In the genomic region with DNA sequence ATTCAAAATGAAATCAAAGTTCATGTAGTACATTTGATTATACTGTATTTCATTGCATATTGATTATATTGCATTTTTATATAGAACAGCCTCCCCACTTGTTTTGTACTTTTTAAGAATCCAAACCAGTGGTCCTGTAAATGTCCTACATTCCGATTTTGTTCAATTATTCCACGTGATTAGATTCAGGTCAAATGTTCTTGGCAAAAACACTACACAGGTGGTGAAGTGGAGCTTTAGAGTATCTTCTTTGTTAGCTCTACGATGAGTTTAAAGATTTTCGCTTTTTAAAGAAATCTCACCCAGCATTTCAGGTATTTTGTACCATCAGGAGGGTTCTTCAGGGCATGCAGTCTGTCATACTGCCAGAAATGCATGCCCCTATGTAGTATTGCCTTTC, we compare ENCODE assay signal across 35 cellular contexts.
"Had no signal": no experiment of that assay in that cellular context is flagged by ENCODE, and none has a peak within 500 bp of the region (broad histone marks: within the 10 kb centered on the region; RNA-seq: fewer than 3 reads in every experiment).

No MANE protein-coding gene starts in this region.

- H3K27me3 Mint-ChIP-seq: activated naive CD4-positive, alpha-beta T cell treated with anti-CD3 and anti-CD28 coated beads, Interleukin-2, amount 10 ng/mL, durations not matched to agents 7 days and 5 days; activated naive CD8-positive, alpha-beta T cell; activated naive CD8-positive, alpha-beta T cell treated with anti-CD3 and anti-CD28 coated beads for 36 hours; activated naive CD8-positive, alpha-beta T cell treated with anti-CD3 and anti-CD28 coated beads, Interleukin-2, amount 10 ng/mL, durations not matched to agents 7 days and 5 days; activated naive CD8-positive, alpha-beta T cell treated with anti-CD3 and anti-CD28 coated beads, Interleukin-2, amount 50 U/mL, for 24 hours; activated T-helper 17 cell treated with anti-CD3 and anti-CD28 coated beads, Interleukin-2, amount 50 U/mL, for 72 hours; brain; central memory CD8-positive, alpha-beta T cell had no signal

- H3K4me3 Mint-ChIP-seq: activated naive CD4-positive, alpha-beta T cell treated with anti-CD3 and anti-CD28 coated beads for 36 hours; activated naive CD4-positive, alpha-beta T cell treated with anti-CD3 and anti-CD28 coated beads, Interleukin-2, amount 10 ng/mL, durations not matched to agents 7 days and 5 days; activated naive CD4-positive, alpha-beta T cell treated with anti-CD3 and anti-CD28 coated beads, Interleukin-2, amount 50 U/mL, for 24 hours; activated naive CD8-positive, alpha-beta T cell; activated naive CD8-positive, alpha-beta T cell treated with anti-CD3 and anti-CD28 coated beads for 36 hours; activated naive CD8-positive, alpha-beta T cell treated with anti-CD3 and anti-CD28 coated beads, Interleukin-2, amount 10 ng/mL, durations not matched to agents 7 days and 5 days; activated naive CD8-positive, alpha-beta T cell treated with anti-CD3 and anti-CD28 coated beads, Interleukin-2, amount 50 U/mL, for 24 hours; activated T-cell treated with anti-CD3 and anti-CD28 coated beads, Interleukin-2, amount 50 U/mL, for 4 hours; activated T-cell treated with anti-CD3 and anti-CD28 coated beads, Interleukin-2, amount 50 U/mL, for 72 hours; activated T-helper 1 cell treated with anti-CD3 and anti-CD28 coated beads, Interleukin-12 subunit alpha, Interleukin-12 subunit beta, Interleukin-2, Interleukin-4 antibody, amounts not matched to agents 30 ng/mL and 10 ng/mL and 1 ng/mL, durations not matched to agents 14 hours and 24 hours and 36 hours; activated T-helper 17 cell treated with anti-CD3 and anti-CD28 coated beads, Interleukin-2, amount 50 U/mL, for 72 hours; brain; central memory CD8-positive, alpha-beta T cell had no signal

- H3K27ac ChIP-seq: adrenal gland, ascending aorta, body of pancreas, breast epithelium, cardiac muscle cell had no signal

- H3K36me3 ChIP-seq: adrenal gland, ascending aorta, breast epithelium, cardiac muscle cell had no signal

- DNase-seq: activated effector memory CD4-positive, alpha-beta T cell treated with anti-CD3 and anti-CD28 coated beads, Interleukin-2, amount 50 U/mL, for 16 hours; activated effector memory CD4-positive, alpha-beta T cell treated with Interleukin-2 at 50 U/mL for 16 hours; activated gamma-delta T cell; activated gamma-delta T cell treated with Interleukin-2 at 50 U/mL for 16 hours; activated naive CD4-positive, alpha-beta T cell; activated naive CD4-positive, alpha-beta T cell treated with anti-CD3 and anti-CD28 coated beads for 36 hours; activated naive CD4-positive, alpha-beta T cell treated with anti-CD3 and anti-CD28 coated beads, Interleukin-2, amount 10 ng/mL, durations not matched to agents 7 days and 5 days; activated naive CD4-positive, alpha-beta T cell treated with anti-CD3 and anti-CD28 coated beads, Interleukin-2, amount 50 U/mL, for 16 hours; activated naive CD4-positive, alpha-beta T cell treated with Interleukin-2 at 50 U/mL for 16 hours; activated naive CD8-positive, alpha-beta T cell treated with anti-CD3 and anti-CD28 coated beads for 36 hours; activated naive CD8-positive, alpha-beta T cell treated with anti-CD3 and anti-CD28 coated beads, Interleukin-2, amount 10 ng/mL, durations not matched to agents 7 days and 5 days; activated naive CD8-positive, alpha-beta T cell treated with anti-CD3 and anti-CD28 coated beads, Interleukin-2, amount 50 U/mL, for 24 hours; activated T-cell treated with anti-CD3 and anti-CD28 coated beads for 4 hours; activated T-cell treated with anti-CD3 and anti-CD28 coated beads, Interleukin-2, amount 50 U/mL, for 1 hour; activated T-cell treated with anti-CD3 and anti-CD28 coated beads, Interleukin-2, amount 50 U/mL, for 4 hours; activated T-cell treated with anti-CD3 and anti-CD28 coated beads, Interleukin-2, amount 50 U/mL, for 48 hours; activated T-cell treated with anti-CD3 and anti-CD28 coated beads, Interleukin-2, amount 50 U/mL, for 72 hours; adrenal gland; amniotic stem cell; amygdala; anterior cingulate cortex; aorta; body of pancreas; central memory CD4-positive, alpha-beta T cell; cerebellar nuclear complex had no signal

- H3K27ac Mint-ChIP-seq: activated naive CD4-positive, alpha-beta T cell treated with anti-CD3 and anti-CD28 coated beads for 36 hours; activated naive CD4-positive, alpha-beta T cell treated with anti-CD3 and anti-CD28 coated beads, Interleukin-2, amount 10 ng/mL, durations not matched to agents 7 days and 5 days; activated naive CD4-positive, alpha-beta T cell treated with anti-CD3 and anti-CD28 coated beads, Interleukin-2, amount 50 U/mL, for 24 hours; activated naive CD8-positive, alpha-beta T cell; activated naive CD8-positive, alpha-beta T cell treated with anti-CD3 and anti-CD28 coated beads for 36 hours; activated naive CD8-positive, alpha-beta T cell treated with anti-CD3 and anti-CD28 coated beads, Interleukin-2, amount 10 ng/mL, durations not matched to agents 7 days and 5 days; activated naive CD8-positive, alpha-beta T cell treated with anti-CD3 and anti-CD28 coated beads, Interleukin-2, amount 50 U/mL, for 24 hours; activated T-cell treated with anti-CD3 and anti-CD28 coated beads, Interleukin-2, amount 50 U/mL, for 72 hours; activated T-helper 1 cell treated with anti-CD3 and anti-CD28 coated beads, Interleukin-12 subunit alpha, Interleukin-12 subunit beta, Interleukin-2, Interleukin-4 antibody, amounts not matched to agents 30 ng/mL and 10 ng/mL and 1 ng/mL, durations not matched to agents 14 hours and 24 hours and 36 hours; activated T-helper 2 cell treated with anti-CD3 and anti-CD28 coated beads, Interferon-gamma antibody, Interleukin-2, Interleukin-4, amounts not matched to agents 10 μg/mL and 5 μg/mL and 100 μg/mL, durations not matched to agents 14 hours and 24 hours and 36 hours had no signal

- H3K4me1 Mint-ChIP-seq: activated naive CD4-positive, alpha-beta T cell treated with anti-CD3 and anti-CD28 coated beads, Interleukin-2, amount 10 ng/mL, durations not matched to agents 7 days and 5 days; activated naive CD4-positive, alpha-beta T cell treated with anti-CD3 and anti-CD28 coated beads, Interleukin-2, amount 50 U/mL, for 24 hours; activated naive CD8-positive, alpha-beta T cell treated with anti-CD3 and anti-CD28 coated beads for 36 hours; activated naive CD8-positive, alpha-beta T cell treated with anti-CD3 and anti-CD28 coated beads, Interleukin-2, amount 10 ng/mL, durations not matched to agents 7 days and 5 days; activated naive CD8-positive, alpha-beta T cell treated with anti-CD3 and anti-CD28 coated beads, Interleukin-2, amount 50 U/mL, for 24 hours; brain; central memory CD8-positive, alpha-beta T cell had no signal

- H3K27me3 ChIP-seq: adrenal gland, ascending aorta, body of pancreas, breast epithelium, cardiac muscle cell had no signal

- H3K4me1 ChIP-seq: adrenal gland, ascending aorta, body of pancreas, breast epithelium had no signal

- H3K4me3 ChIP-seq: adrenal gland, ascending aorta, body of pancreas, breast epithelium, cardiac muscle cell had no signal
